In genomic region chr5:825544-825943, GRCh38 we compare ENCODE assay signal across 1 cellular context. TPM values are rescaled to one million over a fixed set of nuclear protein-coding genes. Genes with fewer than 3 reads are reported as not detected.
"Had no signal": no experiment of that assay in that cellular context is flagged by ENCODE, and none has a peak within 500 bp of the region (broad histone marks: within the 10 kb centered on the region; RNA-seq: fewer than 3 reads in every experiment).

No MANE protein-coding gene starts in this region.

RNA-seq across cellular contexts. Expression of gene ZDHHC11B, which starts 41.0 kb away (rescaled TPM):
- total RNA-seq: renal cortical epithelial cell had no signal
